Comparison of ENCODE assay signal across 20 cellular contexts in the genomic region with DNA sequence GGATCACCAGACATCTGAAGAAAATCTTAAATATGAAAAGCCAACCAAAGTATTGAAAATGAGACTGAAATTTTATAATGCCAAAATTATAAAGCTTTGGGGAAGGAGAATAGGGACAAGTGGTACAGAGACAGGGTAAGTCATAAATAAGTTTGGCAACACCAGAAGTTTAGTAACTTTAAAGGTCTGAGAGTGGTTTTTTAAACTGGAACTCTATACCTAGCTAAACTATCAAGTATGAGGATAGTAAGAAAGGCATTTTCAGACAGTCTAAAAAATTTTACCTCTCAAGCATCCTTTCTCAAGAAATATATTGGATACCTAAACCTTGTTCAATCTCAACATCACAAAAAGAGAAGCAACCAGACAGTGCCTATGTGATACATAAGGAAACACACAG.
A peak's percentile ranks its signal among the peaks of the same experiment; 100 is the strongest.
DNase-seq lines count a peak whose midpoint lies in the region; ATAC-seq, FAIRE-seq and TF ChIP-seq lines count a peak whose summit lies in the region.
"Had no signal": no experiment of that assay in that cellular context is flagged by ENCODE, and none has a peak within 500 bp of the region (broad histone marks: within the 10 kb centered on the region; RNA-seq: fewer than 3 reads in every experiment).

No MANE protein-coding gene starts in this region.

- no peak for TF ChIP-seq POLR2A in K562 (conservative IDR thresholded peaks at IDR 0.05)

- H3K9me3 ChIP-seq in K562 (replicated peaks; ENCODE audit: control insufficient read depth, insufficient read depth, low read depth, low read length) (peaks cover 5% of the 10 kb centered on the region), endodermal cell (ENCODE audit: control insufficient read depth, low read length) (peaks cover 34% of the 10 kb centered on the region)
- H3K9me3 ChIP-seq: BE2C had no signal

- H3K79me2 ChIP-seq in K562 (ENCODE audit: control insufficient read depth, insufficient read depth, low read length) = peaks cover 86% of the 10 kb centered on the region

- no peak for TF ChIP-seq CTCF in K562 (IDR thresholded peaks at IDR 0.05 in 2 of 3, conservative IDR thresholded peaks at IDR 0.05 in 1 of 3; ENCODE audit: insufficient read depth in 2 of 3, low read depth in 1 of 3, low read length in 3 of 3)
- no peak for TF ChIP-seq CTCF in endodermal cell (conservative IDR thresholded peaks at IDR 0.05)
- TF ChIP-seq CTCF in GM13977 (IDR thresholded peaks at IDR 0.05; ENCODE audit: extremely low read depth, insufficient read depth, missing control alignments) = no peak

- H2AFZ ChIP-seq in K562 (ENCODE audit: low read depth, low read length) = no peak overlapping the region

- no peaks in the 10 kb centered on the region for H3K4me1 ChIP-seq in K562 (replicated peaks in 1 of 2; ENCODE audit: control insufficient read depth in 2 of 2, insufficient read depth in 2 of 2, low read length in 2 of 2)
- no peaks in the 10 kb centered on the region for H3K4me1 ChIP-seq in endodermal cell (ENCODE audit: control insufficient read depth, insufficient read depth, low read length)
- H3K4me1 ChIP-seq: BE2C, BLaER1, Caco-2 had no signal

- no peak overlapping the region for H3K4me2 ChIP-seq in K562 (ENCODE audit: insufficient read depth, low read length)
- H3K4me2 ChIP-seq: BLaER1 had no signal

- DNase-seq in OCI-M1 (lab: John Stamatoyannopoulos, UW) = peak; percentile 15
- no peak for DNase-seq in K562 (ENCODE audit: extremely low read depth in 1 of 4, low spot score in 3 of 4)
- no peak for DNase-seq in endodermal cell
- DNase-seq in COLO668 (lab: John Stamatoyannopoulos, UW; ENCODE audit: unreplicated experiment) = no peak
- no peak for DNase-seq in GM13977 (ENCODE audit: low spot score)
- DNase-seq: 8988T; ACHN; BE2C; C1 segment of cervical spinal cord; Caco-2; Calu3; CD4-positive, alpha-beta memory T cell; CD4-positive, CD25-positive, alpha-beta regulatory T cell; CD8-positive, alpha-beta memory T cell; DMS79 treated with DMSO at 0.1 percent for 48 hours; GF-D8 had no signal

- no peaks in the 10 kb centered on the region for H3K4me1 Mint-ChIP-seq in endodermal cell

- H3K27ac ChIP-seq in K562 (ENCODE audit: extremely low read depth, low read depth, low read length) = no peak overlapping the region
- H3K27ac ChIP-seq in endodermal cell (ENCODE audit: low read depth, low read length) = no peak overlapping the region
- H3K27ac ChIP-seq: BLaER1 had no signal

- ATAC-seq in K562 = no peak

- FAIRE-seq in K562 (lab: Jason Lieb, UNC) = no peak
- FAIRE-seq: D721Med, GM12891 had no signal

- no peak overlapping the region for H3K4me3 ChIP-seq in K562
- H3K4me3 ChIP-seq in endodermal cell (ENCODE audit: low read length) = peak overlapping the region; percentile 53
- H3K4me3 ChIP-seq: BLaER1 had no signal

- H4K20me1 ChIP-seq in K562 (replicated peaks; ENCODE audit: control insufficient read depth, insufficient read depth, low read length) = no peaks in the 10 kb centered on the region

- H3K36me3 Mint-ChIP-seq in endodermal cell (ENCODE audit: low read depth) = peaks cover 77% of the 10 kb centered on the region

- in situ Hi-C loops in K562 (cut with MboI) = no loop called here
- in situ Hi-C loops in GM13977 (cut with MboI; ENCODE audit: low pct_unique_long_range_greater_than_20kb, low sequenced_read_pairs, unreplicated experiment) = no loop called here

- CTCF ChIA-PET in K562 (lab: Yijun Ruan, JAX; ENCODE audit: low intra/inter-chr PET ratio) = no interaction called here

- H3K27ac Mint-ChIP-seq in endodermal cell = no peak overlapping the region

- H3K4me3 Mint-ChIP-seq in endodermal cell = no peak overlapping the region
- H3K4me3 Mint-ChIP-seq: CD14-positive monocyte; CD4-positive, alpha-beta memory T cell; CD4-positive, CD25-positive, alpha-beta regulatory T cell; CD8-positive, alpha-beta memory T cell had no signal

- intact Hi-C loops in K562 (cut with micrococcal nuclease) = no loop called here

- H3K36me3 ChIP-seq in K562 (ENCODE audit: control insufficient read depth, insufficient read depth, low read length) (peaks cover 90% of the 10 kb centered on the region), endodermal cell (ENCODE audit: control insufficient read depth, insufficient read depth, low read length) (peaks cover 85% of the 10 kb centered on the region)

- BruUV-seq in K562 (replicated peaks; lab: Mats Ljungman, UMichigan) = no TSS peak

- no peak for TF ChIP-seq EP300 in K562 (IDR thresholded peaks at IDR 0.05; ENCODE audit: low read length)

- H3K9ac ChIP-seq in K562 (ENCODE audit: insufficient read depth in 1 of 2, low read depth in 2 of 2, low read length in 2 of 2) = no peak overlapping the region
- H3K9ac ChIP-seq in endodermal cell (ENCODE audit: extremely low read depth, low read length, poor library complexity, severe bottlenecking) = no peak overlapping the region
- H3K9ac ChIP-seq: BLaER1 had no signal

- H3K27me3 Mint-ChIP-seq in endodermal cell (ENCODE audit: insufficient read depth) = no peaks in the 10 kb centered on the region
- H3K27me3 Mint-ChIP-seq: CD4-positive, alpha-beta memory T cell; CD4-positive, CD25-positive, alpha-beta regulatory T cell; CD8-positive, alpha-beta memory T cell had no signal

- H3K9me3 Mint-ChIP-seq in endodermal cell = peaks cover 13% of the 10 kb centered on the region

- no peaks in the 10 kb centered on the region for H3K9me1 ChIP-seq in K562 (ENCODE audit: control insufficient read depth, insufficient read depth, low read length)

- no peak for TF ChIP-seq RAD21 in K562 (CRISPR knock-in tag; conservative IDR thresholded peaks at IDR 0.05 in 1 of 2, IDR thresholded peaks at IDR 0.05 in 1 of 2)

- POLR2A ChIA-PET in K562 (lab: Yijun Ruan, JAX) = no interaction called here

- H3K27me3 ChIP-seq in K562 (ENCODE audit: control insufficient read depth in 2 of 2, insufficient read depth in 2 of 2, low read length in 2 of 2) (no peaks in the 10 kb centered on the region), endodermal cell (ENCODE audit: control insufficient read depth, insufficient read depth, low read length, poor library complexity, severe bottlenecking) (no peaks in the 10 kb centered on the region)
- H3K27me3 ChIP-seq: BE2C, BLaER1 had no signal

TF ChIP-seq in K562, 482 proteins besides CTCF, POLR2A, EP300 and RAD21:
- peak; percentile 78 for TF ChIP-seq ZFP1 (CRISPR knock-in tag; IDR thresholded peaks at IDR 0.05)
- TF ChIP-seq ZBED1 (IDR thresholded peaks at IDR 0.05) = no peak
